In genomic region chr20:41643504-41643938, GRCh38 we compare ENCODE assay signal across 8 cellular contexts. TPM values are rescaled to one million over a fixed set of nuclear protein-coding genes. Genes with fewer than 3 reads are reported as not detected.
DNase-seq lines count a peak whose midpoint lies in the region; ATAC-seq and TF ChIP-seq lines count a peak whose summit lies in the region.

No MANE protein-coding gene starts in this region.

- CTCF ChIA-PET in WTC11 (lab: Charles Lee), result no interaction called here

- peaks cover 12% of the 10 kb centered on the region for H3K4me1 ChIP-seq in BE2C

- H3K4me3 ChIP-seq in BE2C (ENCODE audit: low read depth, low read length), result no peak overlapping the region

- TF ChIP-seq CTCF in BE2C (IDR thresholded peaks at IDR 0.05; ENCODE audit: low read depth, low read length), result no peak
- no peak for TF ChIP-seq CTCF in WTC11 (IDR thresholded peaks at IDR 0.05)

- DNase-seq in BE2C (peak; percentile 76), NCI-H1092 (lab: John Stamatoyannopoulos, UW) (peak; percentile 19), WTC11 (ENCODE audit: low spot score) (no peak), kidney glomerular epithelial cell (lab: John Stamatoyannopoulos, UW) (peak; percentile 16), NK-92 (lab: John Stamatoyannopoulos, UW; ENCODE audit: unreplicated experiment) (no peak), RKO (ENCODE audit: low spot score) (no peak), germinal center (ENCODE audit: low spot score) (no peak)

- no peaks in the 10 kb centered on the region for H3K9me3 ChIP-seq in BE2C

- ATAC-seq in WTC11 (peak; percentile 52; the same call in 1 of the 2 replicates), GM21447 (IDR thresholded peaks at IDR 0.05; ENCODE audit: unreplicated experiment) (no peak)

- POLR2A ChIA-PET in WTC11 (lab: Charles Lee), result no interaction called here

- no peaks in the 10 kb centered on the region for H3K9me3 Mint-ChIP-seq in WTC11

- no peaks in the 10 kb centered on the region for H3K36me3 ChIP-seq in BE2C

- H3K36me3 Mint-ChIP-seq in WTC11, result no peaks in the 10 kb centered on the region

- H3K4me1 Mint-ChIP-seq in WTC11, result peaks cover 13% of the 10 kb centered on the region

- no peak overlapping the region for H3K4me3 Mint-ChIP-seq in WTC11

- H3K27ac Mint-ChIP-seq in WTC11, result no peak overlapping the region

- H3K27me3 Mint-ChIP-seq in WTC11 (ENCODE audit: low read depth), result peaks cover 11% of the 10 kb centered on the region; the same call in 1 of the 2 replicates

- H3K27me3 ChIP-seq in BE2C, result no peaks in the 10 kb centered on the region

TF ChIP-seq in WTC11, 78 proteins besides CTCF, POLR2A, EP300 and RAD21:
- no peak for TF ChIP-seq ESRRA (CRISPR knock-in tag; IDR thresholded peaks at IDR 0.05; ENCODE audit: borderline replicate concordance)
- TF ChIP-seq NFE2L1 (CRISPR knock-in tag; IDR thresholded peaks at IDR 0.05), result peak; percentile 80
- TF ChIP-seq STAT6 (CRISPR knock-in tag; conservative IDR thresholded peaks at IDR 0.05; ENCODE audit: low read depth), result no peak

RNA-seq across cellular contexts. Expression of gene CHD6, which starts 25.3 kb away (rescaled TPM):
- polyA plus RNA-seq in BE2C (2012; ENCODE audit: insufficient read depth, insufficient read length, low read depth), result 15.8 TPM
- total RNA-seq in WTC11 (2021), result 52.1 to 61.9 TPM (median 52.8 TPM) in 3 replicates

Comparison
In these comparisons a context has a peak if more than half of its experiments do, and no peak if none do; other contexts are left out.
1. DNase-seq: peak in BE2C (single experiment), NCI-H1092 (single experiment) and kidney glomerular epithelial cell (single experiment); none in WTC11 (single experiment), NK-92 (single experiment), RKO (single experiment) and germinal center (single experiment).